ENCODE assay signal across 19 cellular contexts in the genomic region with DNA sequence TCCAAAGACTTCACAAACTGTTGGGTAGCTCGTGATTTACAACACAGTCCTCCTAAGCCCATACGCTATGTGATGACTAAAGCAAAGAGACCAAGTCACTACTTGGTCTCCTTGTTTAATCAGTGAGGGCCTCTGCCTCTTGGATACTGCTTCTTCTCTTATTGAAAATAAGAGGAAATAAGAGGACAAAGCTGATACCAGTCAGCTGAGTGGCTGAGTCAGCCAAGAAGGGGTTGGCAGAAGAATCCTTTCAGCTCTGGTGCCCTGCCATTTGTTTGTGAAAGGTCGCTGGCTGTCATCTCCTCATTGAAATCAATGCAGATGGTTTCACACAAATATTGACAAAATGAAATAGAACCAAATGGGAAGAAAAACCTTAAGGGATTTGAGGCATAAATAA.
A peak's percentile ranks its signal among the peaks of the same experiment; 100 is the strongest.
DNase-seq lines count a peak whose midpoint lies in the region; ATAC-seq and TF ChIP-seq lines count a peak whose summit lies in the region.
"Had no signal": no experiment of that assay in that cellular context is flagged by ENCODE, and none has a peak within 500 bp of the region (broad histone marks: within the 10 kb centered on the region; RNA-seq: fewer than 3 reads in every experiment).

No MANE protein-coding gene starts in this region.

- H3K9me3 Mint-ChIP-seq in osteocyte (ENCODE audit: unreplicated experiment) (no peaks in the 10 kb centered on the region), MCF 10A (ENCODE audit: unreplicated experiment) (no peaks in the 10 kb centered on the region)
- H3K9me3 Mint-ChIP-seq: H9 had no signal

- DNase-seq in HK-2 (ENCODE audit: unreplicated experiment) (peak; percentile 21), RPMI8226 (peak; percentile 58), medulla oblongata (ENCODE audit: extremely low spot score) (peak; percentile 33), EL (no peak), osteocyte (ENCODE audit: extremely low spot score, unreplicated experiment) (no peak), MCF 10A (ENCODE audit: unreplicated experiment) (no peak)
- DNase-seq: CD4-positive, alpha-beta memory T cell; H9; KBM-7; NCI-H1436; NCI-H2081; NCI-H2227 treated with DMSO at 0.1 percent for 48 hours; NCI-H526; NK-92 treated with Interleukin-12 subunit alpha and Interleukin-12 subunit beta, amount 100 ng/mL, for 24 hours; T-helper 17 cell had no signal

- H3K4me3 ChIP-seq in BLaER1 treated with 17β-estradiol and CSF1 and Interleukin-3, amounts not matched to agents 10 nM and 100 nM, result no peak overlapping the region

- H3K4me1 Mint-ChIP-seq in osteocyte (ENCODE audit: unreplicated experiment) (no peaks in the 10 kb centered on the region), MCF 10A (ENCODE audit: insufficient read depth, unreplicated experiment) (no peaks in the 10 kb centered on the region)
- H3K4me1 Mint-ChIP-seq: CD4-positive, alpha-beta memory T cell; T-helper 17 cell had no signal

- CTCF ChIA-PET in MCF 10A (lab: Yijun Ruan, JAX), result interaction anchor here (0.9 kb wide), 1 partner anchor 241 kb away, joined by 3 read pairs; no protein-coding TSS in a partner anchor

- H3K4me3 Mint-ChIP-seq in osteocyte (ENCODE audit: unreplicated experiment), result no peak overlapping the region
- H3K4me3 Mint-ChIP-seq in MCF 10A (ENCODE audit: unreplicated experiment), result no peak overlapping the region
- H3K4me3 Mint-ChIP-seq: B cell; CD4-positive, alpha-beta memory T cell; H9; T-helper 17 cell had no signal

- peak overlapping the region in 9 of 11 experiments; percentile 13 to 65 (median 43); a peak in 16 of 22 replicates for H3K4me2 ChIP-seq in BLaER1 treated with 17β-estradiol and CSF1 and Interleukin-3, amounts not matched to agents 10 nM and 100 nM

- H3K27me3 Mint-ChIP-seq in osteocyte (ENCODE audit: unreplicated experiment), result peaks cover 2% of the 10 kb centered on the region
- peaks cover 14% of the 10 kb centered on the region for H3K27me3 Mint-ChIP-seq in MCF 10A (ENCODE audit: insufficient read depth, unreplicated experiment)

- intact Hi-C loops in MCF 10A (cut with micrococcal nuclease), result no loop called here

- POLR2A ChIA-PET in MCF 10A (lab: Yijun Ruan, JAX), result no interaction called here

- H3K36me3 Mint-ChIP-seq in osteocyte (ENCODE audit: unreplicated experiment), result no peaks in the 10 kb centered on the region
- H3K36me3 Mint-ChIP-seq in MCF 10A (ENCODE audit: insufficient read depth, unreplicated experiment), result peaks cover 9% of the 10 kb centered on the region
- H3K36me3 Mint-ChIP-seq: CD4-positive, alpha-beta memory T cell had no signal

- BruUV-seq in MCF 10A (replicated peaks; lab: Mats Ljungman, UMichigan), result no TSS peak

- no peaks in the 10 kb centered on the region for H3K27me3 ChIP-seq in BLaER1 treated with 17β-estradiol and CSF1 and Interleukin-3, amounts not matched to agents 10 nM and 100 nM

- no peak overlapping the region for H3K27ac Mint-ChIP-seq in osteocyte (ENCODE audit: unreplicated experiment)
- no peak overlapping the region for H3K27ac Mint-ChIP-seq in MCF 10A (ENCODE audit: low read depth, unreplicated experiment)
- H3K27ac Mint-ChIP-seq: B cell; CD4-positive, alpha-beta memory T cell; H9; T-helper 17 cell had no signal

- ATAC-seq in HG03095 (IDR thresholded peaks at IDR 0.05; ENCODE audit: unreplicated experiment), result no peak
- ATAC-seq: T-helper 17 cell had no signal

- no peak overlapping the region for H3K9ac ChIP-seq in BLaER1 treated with 17β-estradiol and CSF1 and Interleukin-3, amounts not matched to agents 10 nM and 100 nM

- TF ChIP-seq CTCF in osteocyte (IDR thresholded peaks at IDR 0.05), result no peak
- no peak for TF ChIP-seq CTCF in MCF 10A (IDR thresholded peaks at IDR 0.05; ENCODE audit: unreplicated experiment)

- H3K36me3 ChIP-seq in BLaER1 treated with 17β-estradiol and CSF1 and Interleukin-3, amounts not matched to agents 10 nM and 100 nM, result no peaks in the 10 kb centered on the region

- peaks cover 0 to 20% (median 6%) of the 10 kb centered on the region in 11 experiments; a peak in 7 of 22 replicates for H3K9me3 ChIP-seq in BLaER1 treated with 17β-estradiol and CSF1 and Interleukin-3, amounts not matched to agents 10 nM and 100 nM (replicated peaks in 1 of 11)

- peaks cover 34 to 51% (median 48%) of the 10 kb centered on the region in 10 experiments for H3K4me1 ChIP-seq in BLaER1 treated with 17β-estradiol and CSF1 and Interleukin-3, amounts not matched to agents 10 nM and 100 nM

- H4K20me1 ChIP-seq in BLaER1 treated with 17β-estradiol and CSF1 and Interleukin-3, amounts not matched to agents 10 nM and 100 nM, result no peaks in the 10 kb centered on the region

- H3K27ac ChIP-seq in BLaER1 treated with 17β-estradiol and CSF1 and Interleukin-3, amounts not matched to agents 10 nM and 100 nM, result peak overlapping the region in 5 of 11 experiments; percentile 2 to 35 (median 13); a peak in 3 of 22 replicates
- H3K27ac ChIP-seq: RWPE1 had no signal

Comparison
In these comparisons a context has a peak if more than half of its experiments do, and no peak if none do; other contexts are left out.
1. DNase-seq: peak in HK-2 (single experiment), RPMI8226 (single experiment) and medulla oblongata (single experiment); none in EL (single experiment), osteocyte (single experiment) and MCF 10A (single experiment).